In genomic region chr9:78383130-78383529, GRCh38 we compare ENCODE assay signal across 19 cellular contexts.
DNase-seq lines count a peak whose midpoint lies in the region; ATAC-seq and TF ChIP-seq lines count a peak whose summit lies in the region.
"Had no signal": no experiment of that assay in that cellular context is flagged by ENCODE, and none has a peak within 500 bp of the region (broad histone marks: within the 10 kb centered on the region; RNA-seq: fewer than 3 reads in every experiment).

No MANE protein-coding gene starts in this region.

- H3K9ac ChIP-seq in Karpas-422 (ENCODE audit: low read length): no peak overlapping the region

- ATAC-seq in left lung: no peak

- H3K36me3 ChIP-seq in BJ (ENCODE audit: control insufficient read depth, insufficient read depth, low read length): no peaks in the 10 kb centered on the region
- no peaks in the 10 kb centered on the region for H3K36me3 ChIP-seq in Karpas-422 (ENCODE audit: insufficient read depth, low read length)
- H3K36me3 ChIP-seq in left lung: no peaks in the 10 kb centered on the region
- H3K36me3 ChIP-seq in effector memory CD4-positive, alpha-beta T cell (ENCODE audit: control insufficient read depth, insufficient read depth, low read length): no peaks in the 10 kb centered on the region
- H3K36me3 ChIP-seq: prostate gland had no signal

- peak overlapping the region; percentile 13 for H3K4me2 ChIP-seq in Karpas-422 (ENCODE audit: low read depth, low read length, poor library complexity, severe bottlenecking)

- H4K20me1 ChIP-seq in Karpas-422 (ENCODE audit: insufficient read depth, low read depth, low read length): no peaks in the 10 kb centered on the region

- no peaks in the 10 kb centered on the region for H3K9me2 ChIP-seq in Karpas-422 (replicated peaks; ENCODE audit: insufficient read depth, low read length)

- H2AFZ ChIP-seq in Karpas-422 (ENCODE audit: low read length): no peak overlapping the region

- intact Hi-C loops in left lung (cut with DNase I): no loop called here

- no peak overlapping the region for H3K27ac ChIP-seq in Karpas-422 (ENCODE audit: low read length)
- no peak overlapping the region for H3K27ac ChIP-seq in left lung
- H3K27ac ChIP-seq in effector memory CD4-positive, alpha-beta T cell (ENCODE audit: insufficient read depth, low read length, poor library complexity, severe bottlenecking): no peak overlapping the region
- H3K27ac ChIP-seq: prostate gland had no signal

- H3K27me3 ChIP-seq in BJ (ENCODE audit: control insufficient read depth, insufficient read depth, low read length) (no peaks in the 10 kb centered on the region), Karpas-422 (ENCODE audit: low read length) (no peaks in the 10 kb centered on the region), left lung (no peaks in the 10 kb centered on the region)
- H3K27me3 ChIP-seq in effector memory CD4-positive, alpha-beta T cell (replicated peaks; ENCODE audit: control insufficient read depth, insufficient read depth, low read length, poor library complexity, severe bottlenecking): no peaks in the 10 kb centered on the region

- H3K79me2 ChIP-seq in Karpas-422 (ENCODE audit: low read length): no peaks in the 10 kb centered on the region

- H3K9me3 ChIP-seq in Karpas-422 (ENCODE audit: low read length): no peaks in the 10 kb centered on the region
- H3K9me3 ChIP-seq in left lung: no peaks in the 10 kb centered on the region
- no peaks in the 10 kb centered on the region for H3K9me3 ChIP-seq in effector memory CD4-positive, alpha-beta T cell (ENCODE audit: control insufficient read depth, low read length)
- H3K9me3 ChIP-seq: prostate gland had no signal

- POLR2A ChIA-PET in BJ (lab: Charles Lee): no interaction called here

- peaks cover 12% of the 10 kb centered on the region for H3K4me1 ChIP-seq in Karpas-422 (ENCODE audit: low read length)
- no peaks in the 10 kb centered on the region for H3K4me1 ChIP-seq in left lung
- H3K4me1 ChIP-seq in effector memory CD4-positive, alpha-beta T cell (ENCODE audit: control insufficient read depth, insufficient read depth, low read length, poor library complexity, severe bottlenecking): no peaks in the 10 kb centered on the region
- H3K4me1 ChIP-seq: prostate gland had no signal

- DNase-seq in BJ (ENCODE audit: low read depth) (peak; percentile 47), Karpas-422 (peak; percentile 50), SW480 (ENCODE audit: low spot score) (peak; percentile 2), foreskin melanocyte (peak; percentile 87), left lung (no peak), NCI-H2171 (lab: John Stamatoyannopoulos, UW) (no peak)
- DNase-seq in activated CD4-positive, alpha-beta T cell treated with anti-CD3 and anti-CD28 coated beads, Interleukin-2, amount 50 U/mL, for 4 hours: no peak
- DNase-seq in effector memory CD4-positive, alpha-beta T cell: no peak
- DNase-seq: activated gamma-delta T cell; DMS79; endodermal cell; head of caudate nucleus; kidney; midbrain; NCI-H774; Right ventricle myocardium superior; stimulated activated CD4-positive, alpha-beta T cell treated with anti-CD3 and anti-CD28 coated beads, Interleukin-1b, Interleukin-23, amount 100 ng/mL, for 48 hours; trophoblast cell had no signal

- no peak for TF ChIP-seq CTCF in BJ (IDR thresholded peaks at IDR 0.05; ENCODE audit: insufficient read depth, low read depth, low read length)
- TF ChIP-seq CTCF in left lung (IDR thresholded peaks at IDR 0.05): no peak

- CTCF ChIA-PET in BJ (lab: Yijun Ruan, JAX): interaction anchor here (0.9 to 1.1 kb wide), 2 partner anchors 9 to 1572 kb away, joined by 3 read pairs; no protein-coding TSS in a partner anchor

- H3K4me3 ChIP-seq in BJ (ENCODE audit: low read depth, low read length) (no peak overlapping the region), Karpas-422 (ENCODE audit: low read length) (no peak overlapping the region), left lung (no peak overlapping the region)
- H3K4me3 ChIP-seq in effector memory CD4-positive, alpha-beta T cell (ENCODE audit: insufficient read depth, low read depth, low read length, poor library complexity, severe bottlenecking): no peak overlapping the region
- H3K4me3 ChIP-seq: prostate gland had no signal

Comparison
In these comparisons a context has a peak if more than half of its experiments do, and no peak if none do; other contexts are left out.
1. DNase-seq: peak in BJ (single experiment), Karpas-422 (single experiment), SW480 (single experiment) and foreskin melanocyte (single experiment); none in activated CD4-positive, alpha-beta T cell treated with anti-CD3 and anti-CD28 coated beads, Interleukin-2, amount 50 U/mL, for 4 hours (0 of 2), left lung (0 of 2), NCI-H2171 (single experiment) and effector memory CD4-positive, alpha-beta T cell (0 of 3).